ENCODE assay signal across 8 cellular contexts in genomic region chr18:9913151-9913525, GRCh38.
DNase-seq lines count a peak whose midpoint lies in the region; TF ChIP-seq lines count a peak whose summit lies in the region.

No MANE protein-coding gene starts in this region.

- peak overlapping the region; percentile 93 for H2AFZ ChIP-seq in Loucy (ENCODE audit: low read length)

- peaks cover 34 to 37% (median 36%) of the 10 kb centered on the region in 11 experiments for H4K20me1 ChIP-seq in BLaER1 treated with 17β-estradiol and CSF1 and Interleukin-3, amounts not matched to agents 10 nM and 100 nM
- H4K20me1 ChIP-seq in Loucy (ENCODE audit: insufficient read depth, low read length, poor library complexity, severe bottlenecking) = peaks cover 36% of the 10 kb centered on the region

- CTCF ChIA-PET in HEK293T (lab: Yijun Ruan, JAX) = no interaction called here

- no peaks in the 10 kb centered on the region for H3K9me2 ChIP-seq in Loucy (replicated peaks; ENCODE audit: low read depth, low read length)

- DNase-seq in coronary artery (ENCODE audit: low spot score) (no peak), NCI-H524 (lab: John Stamatoyannopoulos, UW) (no peak), EL (no peak), HEK293T (ENCODE audit: extremely low spot score) (no peak)
- DNase-seq in effector CD8-positive, alpha-beta T cell (lab: John Stamatoyannopoulos, UW) = no peak

- POLR2A ChIA-PET in HEK293T (lab: Yijun Ruan, JAX) = interaction anchor here (0.7 to 1.6 kb wide), 15 partner anchors 10 to 206 kb away, joined by 3 to 6 read pairs (median 3); no protein-coding TSS in a partner anchor

- H3F3A ChIP-seq in Loucy (ENCODE audit: low read depth) = no peaks in the 10 kb centered on the region

- H3K79me2 ChIP-seq in Loucy (ENCODE audit: insufficient read depth, low read length) = peaks cover 41% of the 10 kb centered on the region

- peak overlapping the region; percentile 89 to 99 (median 98) for H3K4me3 ChIP-seq in BLaER1 treated with 17β-estradiol and CSF1 and Interleukin-3, amounts not matched to agents 10 nM and 100 nM
- H3K4me3 ChIP-seq in Loucy (ENCODE audit: low read length, poor library complexity, severe bottlenecking) (peak overlapping the region; percentile 92), coronary artery (peak overlapping the region; percentile 88), muscle layer of colon (ENCODE audit: low read depth in 1 of 2, low read length in 2 of 2) (peak overlapping the region; percentile 74 to 96)

- H3K9ac ChIP-seq in BLaER1 treated with 17β-estradiol and CSF1 and Interleukin-3, amounts not matched to agents 10 nM and 100 nM = peak overlapping the region; percentile 94 to 100 (median 98)
- peak overlapping the region; percentile 80 for H3K9ac ChIP-seq in Loucy (ENCODE audit: low read depth, low read length, poor library complexity, severe bottlenecking)
- H3K9ac ChIP-seq in muscle layer of colon (ENCODE audit: low read length) = peak overlapping the region; percentile 15

- no peak for TF ChIP-seq CTCF in Loucy (conservative IDR thresholded peaks at IDR 0.05; ENCODE audit: low read length)
- no peak for TF ChIP-seq CTCF in coronary artery (IDR thresholded peaks at IDR 0.05)

- H3K27ac ChIP-seq in BLaER1 treated with 17β-estradiol and CSF1 and Interleukin-3, amounts not matched to agents 10 nM and 100 nM = peak overlapping the region in 10 of 11 experiments; percentile 94 to 100 (median 98); a peak in 20 of 22 replicates
- H3K27ac ChIP-seq in coronary artery = peak overlapping the region; percentile 97 to 99
- peak overlapping the region; percentile 94 for H3K27ac ChIP-seq in muscle layer of colon (ENCODE audit: low read depth, low read length)

- H3K4me1 ChIP-seq in BLaER1 treated with 17β-estradiol and CSF1 and Interleukin-3, amounts not matched to agents 10 nM and 100 nM = peaks cover 24 to 32% (median 30%) of the 10 kb centered on the region in 10 experiments
- peaks cover 36% of the 10 kb centered on the region for H3K4me1 ChIP-seq in Loucy (ENCODE audit: insufficient read depth, low read length, poor library complexity, severe bottlenecking)
- peaks cover 26% of the 10 kb centered on the region for H3K4me1 ChIP-seq in muscle layer of colon (ENCODE audit: insufficient read depth, low read length)

- H3K4me2 ChIP-seq in BLaER1 treated with 17β-estradiol and CSF1 and Interleukin-3, amounts not matched to agents 10 nM and 100 nM = peak overlapping the region; percentile 65 to 86 (median 78)
- H3K4me2 ChIP-seq in Loucy (ENCODE audit: low read depth, low read length, poor library complexity, severe bottlenecking) = peak overlapping the region; percentile 76

- H3K9me3 ChIP-seq in BLaER1 treated with 17β-estradiol and CSF1 and Interleukin-3, amounts not matched to agents 10 nM and 100 nM (replicated peaks in 1 of 11) = peaks cover 0 to 8% (median 6%) of the 10 kb centered on the region in 11 experiments; a peak in 11 of 22 replicates
- no peaks in the 10 kb centered on the region for H3K9me3 ChIP-seq in Loucy (ENCODE audit: insufficient read depth, low read depth, low read length)
- no peaks in the 10 kb centered on the region for H3K9me3 ChIP-seq in muscle layer of colon (ENCODE audit: low read length)

- H3K27me3 ChIP-seq in BLaER1 treated with 17β-estradiol and CSF1 and Interleukin-3, amounts not matched to agents 10 nM and 100 nM = no peaks in the 10 kb centered on the region
- H3K27me3 ChIP-seq in Loucy (ENCODE audit: insufficient read depth, low read length, poor library complexity, severe bottlenecking) = peaks cover 4% of the 10 kb centered on the region
- H3K27me3 ChIP-seq in muscle layer of colon (ENCODE audit: control insufficient read depth in 1 of 2, insufficient read depth in 2 of 2, low read length in 2 of 2) = no peaks in the 10 kb centered on the region

- H3K36me3 ChIP-seq in BLaER1 treated with 17β-estradiol and CSF1 and Interleukin-3, amounts not matched to agents 10 nM and 100 nM = no peaks in the 10 kb centered on the region
- H3K36me3 ChIP-seq in Loucy (ENCODE audit: insufficient read depth, low read length) = no peaks in the 10 kb centered on the region
- H3K36me3 ChIP-seq in muscle layer of colon (ENCODE audit: insufficient read depth, low read length) = no peaks in the 10 kb centered on the region

TF ChIP-seq in HEK293T, 16 proteins besides CTCF, POLR2A, EP300 and RAD21:
- TF ChIP-seq FOXK2 (IDR thresholded peaks at IDR 0.05) = no peak
- no peak for TF ChIP-seq TARDBP (IDR thresholded peaks at IDR 0.05)
- TF ChIP-seq HDGF (IDR thresholded peaks at IDR 0.05; ENCODE audit: borderline replicate concordance) = no peak
- no peak for TF ChIP-seq ELF4 (IDR thresholded peaks at IDR 0.05)
- TF ChIP-seq NFRKB (IDR thresholded peaks at IDR 0.05) = no peak
- no peak for TF ChIP-seq ZNF384 (IDR thresholded peaks at IDR 0.05)
- TF ChIP-seq FOXM1 (IDR thresholded peaks at IDR 0.05; ENCODE audit: borderline replicate concordance) = no peak
- TF ChIP-seq CTBP1 (IDR thresholded peaks at IDR 0.05; ENCODE audit: borderline replicate concordance) = no peak
- no peak for TF ChIP-seq ARNT (IDR thresholded peaks at IDR 0.05)
- no peak for TF ChIP-seq SUZ12 (IDR thresholded peaks at IDR 0.05)
- TF ChIP-seq L3MBTL2 (conservative IDR thresholded peaks at IDR 0.05) = no peak
- TF ChIP-seq SP1 (IDR thresholded peaks at IDR 0.05) = no peak
- no peak for TF ChIP-seq BHLHE40 (IDR thresholded peaks at IDR 0.05; ENCODE audit: borderline replicate concordance)
- no peak for TF ChIP-seq FOXA1 (IDR thresholded peaks at IDR 0.05)
- TF ChIP-seq LEF1 (IDR thresholded peaks at IDR 0.05; ENCODE audit: borderline replicate concordance) = no peak
- TF ChIP-seq PKNOX1 (IDR thresholded peaks at IDR 0.05) = no peak

Comparison
In these comparisons a context has a peak if more than half of its experiments do, and no peak if none do; other contexts are left out.
1. H3K9ac ChIP-seq: peak in every context shown above with its lines; median percentile 98 in BLaER1 treated with 17β-estradiol and CSF1 and Interleukin-3, amounts not matched to agents 10 nM and 100 nM; 80 in Loucy; 15 in muscle layer of colon.